Comparison of ENCODE assay signal across 26 cellular contexts in the genomic region with DNA sequence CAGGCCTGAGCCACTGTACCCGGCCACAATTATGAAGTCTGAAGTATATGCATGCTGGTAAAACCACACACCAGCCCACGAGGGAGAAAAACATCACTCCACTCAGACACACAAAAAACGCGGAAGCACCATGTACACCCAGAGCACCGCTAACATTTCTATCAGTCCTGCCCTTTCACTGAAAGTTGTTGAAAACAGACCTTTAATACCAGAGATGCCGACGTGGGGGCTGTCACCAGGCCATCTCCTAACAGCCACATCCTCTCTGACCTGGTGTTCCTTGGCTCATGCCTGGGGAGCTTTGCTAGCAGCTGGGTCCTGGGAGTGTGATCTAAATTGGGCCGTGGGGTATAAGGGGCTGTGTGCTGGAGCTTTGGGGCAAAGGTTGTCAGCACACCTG. TPM values are rescaled to one million over a fixed set of nuclear protein-coding genes. Genes with fewer than 3 reads are reported as not detected.
"Had no signal": no experiment of that assay in that cellular context is flagged by ENCODE, and none has a peak within 500 bp of the region (broad histone marks: within the 10 kb centered on the region; RNA-seq: fewer than 3 reads in every experiment).

No MANE protein-coding gene starts in this region.

- H3K9me3 Mint-ChIP-seq: activated CD4-positive, alpha-beta T cell treated with anti-CD3 and anti-CD28 coated beads, Interleukin-2, amount 10 ng/mL, durations not matched to agents 24 days and 14 days; activated naive CD4-positive, alpha-beta T cell treated with anti-CD3 and anti-CD28 coated beads, Interleukin-2, amount 50 U/mL, for 24 hours; activated T-cell treated with anti-CD3 and anti-CD28 coated beads, Interleukin-2, amount 50 U/mL, for 24 hours; activated T-helper 1 cell treated with anti-CD3 and anti-CD28 coated beads, Interleukin-12 subunit alpha, Interleukin-12 subunit beta, Interleukin-2, Interleukin-4 antibody, amounts not matched to agents 30 ng/mL and 10 ng/mL and 1 ng/mL, durations not matched to agents 14 hours and 24 hours and 36 hours; central memory CD8-positive, alpha-beta T cell had no signal

- H3K27me3 ChIP-seq: ascending aorta, body of pancreas, Peyer's patch had no signal

- H3K9me3 ChIP-seq: ascending aorta, body of pancreas, Peyer's patch had no signal

- H3K27me3 Mint-ChIP-seq: activated CD4-positive, alpha-beta T cell treated with anti-CD3 and anti-CD28 coated beads, Interleukin-2, amount 10 ng/mL, durations not matched to agents 24 days and 14 days; activated naive CD4-positive, alpha-beta T cell treated with anti-CD3 and anti-CD28 coated beads, Interleukin-2, amount 50 U/mL, for 24 hours; activated T-cell treated with anti-CD3 and anti-CD28 coated beads, Interleukin-2, amount 50 U/mL, for 24 hours had no signal

- H3K4me1 Mint-ChIP-seq: activated naive CD4-positive, alpha-beta T cell treated with anti-CD3 and anti-CD28 coated beads, Interleukin-2, amount 50 U/mL, for 24 hours; central memory CD8-positive, alpha-beta T cell had no signal

- DNase-seq: activated B cell treated with CpG ODN at 0.5 μM for 24 hours; activated CD4-positive, alpha-beta T cell treated with anti-CD3 and anti-CD28 coated beads for 1 hour; activated CD4-positive, alpha-beta T cell treated with anti-CD3 and anti-CD28 coated beads, Interleukin-2, amount 10 ng/mL, durations not matched to agents 24 days and 14 days; activated CD4-positive, alpha-beta T cell treated with anti-CD3 and anti-CD28 coated beads, Interleukin-2, amount 50 U/mL, for 48 hours; activated CD8-positive, alpha-beta memory T cell treated with anti-CD3 and anti-CD28 coated beads, Interleukin-2, amount 10 ng/mL, durations not matched to agents 7 days and 5 days; activated effector memory CD4-positive, alpha-beta T cell treated with Interleukin-2 at 50 U/mL for 16 hours; activated naive CD4-positive, alpha-beta T cell; activated T-cell treated with anti-CD3 and anti-CD28 coated beads, Interleukin-2, amount 50 U/mL, for 24 hours; body of pancreas; KG1; NCI-H1092; NCI-H1417; NCI-H1930; NCI-H2171; NCI-H2227 treated with DMSO at 0.1 percent for 48 hours; NCI-H526; NCI-H774; Peyer's patch; SHP77 treated with DMSO at 0.1 percent for 48 hours; T-helper 17 cell; T-helper 9 cell had no signal

- H3K27ac Mint-ChIP-seq: activated B cell treated with CpG ODN at 0.5 μM for 24 hours; activated CD4-positive, alpha-beta T cell treated with anti-CD3 and anti-CD28 coated beads, Interleukin-2, amount 10 ng/mL, durations not matched to agents 24 days and 14 days; activated CD8-positive, alpha-beta memory T cell treated with anti-CD3 and anti-CD28 coated beads, Interleukin-2, amount 10 ng/mL, durations not matched to agents 7 days and 5 days; activated naive CD4-positive, alpha-beta T cell treated with anti-CD3 and anti-CD28 coated beads, Interleukin-2, amount 50 U/mL, for 24 hours; activated T-cell treated with anti-CD3 and anti-CD28 coated beads, Interleukin-2, amount 50 U/mL, for 24 hours; activated T-helper 1 cell treated with anti-CD3 and anti-CD28 coated beads, Interleukin-12 subunit alpha, Interleukin-12 subunit beta, Interleukin-2, Interleukin-4 antibody, amounts not matched to agents 30 ng/mL and 10 ng/mL and 1 ng/mL, durations not matched to agents 14 hours and 24 hours and 36 hours; T-helper 17 cell had no signal

- H3K36me3 Mint-ChIP-seq: activated CD8-positive, alpha-beta memory T cell treated with anti-CD3 and anti-CD28 coated beads, Interleukin-2, amount 10 ng/mL, durations not matched to agents 7 days and 5 days had no signal

- H3K4me1 ChIP-seq: ascending aorta, body of pancreas had no signal

- ATAC-seq: activated CD8-positive, alpha-beta memory T cell treated with anti-CD3 and anti-CD28 coated beads, Interleukin-2, amount 10 ng/mL, durations not matched to agents 7 days and 5 days; body of pancreas; T-helper 17 cell had no signal

- H3K4me3 ChIP-seq: ascending aorta, body of pancreas, Peyer's patch had no signal

- H3K36me3 ChIP-seq: ascending aorta, Peyer's patch had no signal

- H3K27ac ChIP-seq: ascending aorta, body of pancreas, Peyer's patch had no signal

- H3K4me3 Mint-ChIP-seq: activated B cell treated with CpG ODN at 0.5 μM for 24 hours; activated CD4-positive, alpha-beta T cell treated with anti-CD3 and anti-CD28 coated beads, Interleukin-2, amount 10 ng/mL, durations not matched to agents 24 days and 14 days; activated CD8-positive, alpha-beta memory T cell treated with anti-CD3 and anti-CD28 coated beads, Interleukin-2, amount 10 ng/mL, durations not matched to agents 7 days and 5 days; activated naive CD4-positive, alpha-beta T cell treated with anti-CD3 and anti-CD28 coated beads, Interleukin-2, amount 50 U/mL, for 24 hours; activated T-cell treated with anti-CD3 and anti-CD28 coated beads, Interleukin-2, amount 50 U/mL, for 24 hours; activated T-helper 1 cell treated with anti-CD3 and anti-CD28 coated beads, Interleukin-12 subunit alpha, Interleukin-12 subunit beta, Interleukin-2, Interleukin-4 antibody, amounts not matched to agents 30 ng/mL and 10 ng/mL and 1 ng/mL, durations not matched to agents 14 hours and 24 hours and 36 hours; central memory CD8-positive, alpha-beta T cell; T-helper 17 cell had no signal

RNA-seq across cellular contexts. Expression of a gene that starts 49.8 kb away (rescaled TPM):
- total RNA-seq: OCI-LY7 had no signal
